ENCODE assay signal across 19 cellular contexts in the genomic region with DNA sequence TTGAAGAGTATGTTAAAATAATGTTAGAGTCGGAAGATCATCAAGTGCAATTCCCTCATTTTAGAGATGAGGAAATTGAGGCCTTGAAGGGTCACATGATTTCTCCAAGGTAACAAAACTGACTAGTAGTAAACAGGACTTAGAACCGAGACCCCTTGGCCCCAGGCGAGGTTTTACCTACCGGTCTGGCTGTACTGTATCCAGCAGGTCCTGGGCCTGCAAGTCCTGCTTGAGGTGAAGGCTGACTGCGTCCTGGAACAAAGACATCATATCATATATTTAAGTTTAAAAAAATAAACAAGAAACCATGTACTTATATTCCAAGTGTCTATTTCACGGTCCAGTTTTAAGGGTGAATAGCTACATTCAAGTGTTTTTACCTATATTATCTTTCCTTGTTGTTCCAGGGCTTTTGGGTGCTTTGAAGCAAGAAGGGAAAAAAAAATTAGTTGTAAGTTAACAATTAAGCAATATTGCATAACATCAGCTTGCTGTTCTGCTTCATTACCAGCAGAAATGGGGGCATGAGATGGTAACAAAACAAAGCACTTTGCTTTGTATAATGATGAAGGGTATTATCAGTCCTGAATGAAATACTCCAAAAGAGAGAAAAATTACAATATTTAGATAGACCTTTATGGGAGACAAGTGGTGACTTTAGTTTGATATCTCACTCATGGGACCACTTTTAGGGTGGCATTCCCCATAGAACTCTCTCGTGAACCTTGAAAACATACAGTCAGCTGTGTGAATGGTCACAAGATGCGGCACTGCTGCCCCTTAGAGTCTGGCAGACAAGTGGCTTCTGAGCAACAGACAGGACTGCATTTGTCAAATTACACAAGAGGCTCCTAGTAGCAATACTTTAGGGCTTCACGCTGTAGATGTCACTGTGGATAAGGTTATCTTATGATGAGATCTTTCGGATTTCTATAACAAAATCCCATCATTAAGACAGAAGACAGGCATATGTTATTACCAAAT.
DNase-seq lines count a peak whose midpoint lies in the region; ATAC-seq and TF ChIP-seq lines count a peak whose summit lies in the region.
"Had no signal": no experiment of that assay in that cellular context is flagged by ENCODE, and none has a peak within 500 bp of the region (broad histone marks: within the 10 kb centered on the region; RNA-seq: fewer than 3 reads in every experiment).

No MANE protein-coding gene starts in this region.

- H3K4me3 ChIP-seq in WERI-Rb-1 (ENCODE audit: low read depth, low read length) (no peak overlapping the region), neutrophil (ENCODE audit: low read depth in 1 of 2, low read length in 1 of 2) (no peak overlapping the region)
- H3K4me3 ChIP-seq: SJCRH30 had no signal

- no peaks in the 10 kb centered on the region for H3K4me1 ChIP-seq in neutrophil (ENCODE audit: control insufficient read depth in 1 of 2, insufficient read depth in 1 of 2, low read depth in 1 of 2, low read length in 1 of 2)
- H3K4me1 ChIP-seq: SJCRH30 had no signal

- no peak for TF ChIP-seq CTCF in GM10266 (IDR thresholded peaks at IDR 0.05; ENCODE audit: control insufficient read depth, insufficient read depth, low read depth, missing control alignments)
- 0 out of 2 replicates have a peak, but pooled peaks have one; percentile 7 for TF ChIP-seq CTCF in WERI-Rb-1 (IDR thresholded peaks at IDR 0.05; ENCODE audit: low read depth, low read length)
- TF ChIP-seq CTCF in neutrophil (IDR thresholded peaks at IDR 0.05), result no peak

- no peaks in the 10 kb centered on the region for H3K27me3 ChIP-seq in WERI-Rb-1 (ENCODE audit: insufficient read depth, low read depth, severe bottlenecking)
- no peaks in the 10 kb centered on the region for H3K27me3 ChIP-seq in neutrophil
- H3K27me3 ChIP-seq: SJCRH30 had no signal

- ATAC-seq in HG02870 (IDR thresholded peaks at IDR 0.05; ENCODE audit: unreplicated experiment) (no peak), HG02970 (IDR thresholded peaks at IDR 0.05; ENCODE audit: low FRiP score, unreplicated experiment) (no peak)

- DNase-seq in GM10266 (ENCODE audit: extremely low spot score), result peak; percentile 2
- no peak for DNase-seq in WERI-Rb-1
- DNase-seq in kidney glomerular epithelial cell (lab: John Stamatoyannopoulos, UW), result peak; percentile 60
- DNase-seq in central memory CD4-positive, alpha-beta T cell, result no peak
- no peak for DNase-seq in stimulated activated CD4-positive, alpha-beta T cell treated with anti-CD3 and anti-CD28 coated beads, Interleukin-12 subunit alpha, Interleukin-12 subunit beta, amount 100 ng/mL, for 4 hours
- DNase-seq: COR-L47, DMS153, H9, KBM-7, NCI-H1048, NCI-H1694, NCI-H2107, NCI-H345, NCI-H526 treated with DMSO at 0.1 percent for 48 hours, RPMI8226, SJCRH30 had no signal

- peaks cover 48% of the 10 kb centered on the region for H3K36me3 ChIP-seq in WERI-Rb-1
- H3K36me3 ChIP-seq in neutrophil, result peaks cover 98% of the 10 kb centered on the region

- no peaks in the 10 kb centered on the region for H3K9me3 ChIP-seq in WERI-Rb-1 (ENCODE audit: severe bottlenecking)
- H3K9me3 ChIP-seq in neutrophil, result no peaks in the 10 kb centered on the region
- H3K9me3 ChIP-seq: SJCRH30 had no signal

- H3K27ac ChIP-seq in WERI-Rb-1, result no peak overlapping the region
- peak overlapping the region; percentile 38 for H3K27ac ChIP-seq in neutrophil
- H3K27ac ChIP-seq: SJCRH30 had no signal

Comparison
In these comparisons a context has a peak if more than half of its experiments do, and no peak if none do; other contexts are left out.
1. DNase-seq: peak in GM10266 (single experiment) and kidney glomerular epithelial cell (single experiment); none in WERI-Rb-1 (single experiment), central memory CD4-positive, alpha-beta T cell (single experiment) and stimulated activated CD4-positive, alpha-beta T cell treated with anti-CD3 and anti-CD28 coated beads, Interleukin-12 subunit alpha, Interleukin-12 subunit beta, amount 100 ng/mL, for 4 hours (single experiment).